ENCODE assay signal across 1 cellular context in genomic region chr14:94316692-94317091, GRCh38.
TF ChIP-seq lines count a peak whose summit lies in the region.

No MANE protein-coding gene starts in this region.

TF ChIP-seq in HepG2, 621 proteins besides CTCF, POLR2A, EP300 and RAD21 (continued from another document):
- TF ChIP-seq UBTF (CRISPR knock-in tag; IDR thresholded peaks at IDR 0.05): no peak
- TF ChIP-seq KLF13 (CRISPR knock-in tag; IDR thresholded peaks at IDR 0.05): no peak
- no peak for TF ChIP-seq NFIB (CRISPR knock-in tag; IDR thresholded peaks at IDR 0.05; ENCODE audit: borderline replicate concordance)
- TF ChIP-seq TBL1XR1 (IDR thresholded peaks at IDR 0.05; ENCODE audit: borderline replicate concordance, low read length, partially characterized antibody): no peak
- no peak for TF ChIP-seq ZNF296 (CRISPR knock-in tag; conservative IDR thresholded peaks at IDR 0.05)
- TF ChIP-seq ZNF577 (CRISPR knock-in tag; IDR thresholded peaks at IDR 0.05; ENCODE audit: borderline replicate concordance, low read depth): no peak
- TF ChIP-seq PAXIP1 (CRISPR knock-in tag; conservative IDR thresholded peaks at IDR 0.05): 0 out of 2 replicates have a peak, but pooled peaks have one; percentile 41
- TF ChIP-seq RARA (CRISPR knock-in tag; IDR thresholded peaks at IDR 0.05): 0 out of 2 replicates have a peak, but pooled peaks have one; percentile 1
- no peak for TF ChIP-seq RFX3 (CRISPR knock-in tag; IDR thresholded peaks at IDR 0.05)
- no peak for TF ChIP-seq EEA1 (CRISPR knock-in tag; IDR thresholded peaks at IDR 0.05; ENCODE audit: borderline replicate concordance)
- no peak for TF ChIP-seq HMGXB3 (CRISPR knock-in tag; IDR thresholded peaks at IDR 0.05; ENCODE audit: borderline replicate concordance)
- no peak for TF ChIP-seq ERF (CRISPR knock-in tag; IDR thresholded peaks at IDR 0.05)
- no peak for TF ChIP-seq ATM (IDR thresholded peaks at IDR 0.05; ENCODE audit: borderline replicate concordance)
- TF ChIP-seq ZSCAN29 (CRISPR knock-in tag; conservative IDR thresholded peaks at IDR 0.05): no peak
- peak; percentile 28; the same call in 1 of the 2 replicates for TF ChIP-seq TFAP4 (IDR thresholded peaks at IDR 0.05; ENCODE audit: borderline replicate concordance, low read depth)
- TF ChIP-seq NPAS2 (CRISPR knock-in tag; IDR thresholded peaks at IDR 0.05; ENCODE audit: borderline replicate concordance): no peak
- TF ChIP-seq JUND (CRISPR knock-in tag; IDR thresholded peaks at IDR 0.05): no peak
- no peak for TF ChIP-seq ZMYM3 (CRISPR knock-in tag; IDR thresholded peaks at IDR 0.05)
